19 cellular contexts compared by ENCODE assay signal in genomic region chrX:26253526-26253925, GRCh38. TPM values are rescaled to one million over a fixed set of nuclear protein-coding genes. Genes with fewer than 3 reads are reported as not detected.
DNase-seq lines count a peak whose midpoint lies in the region; FAIRE-seq and TF ChIP-seq lines count a peak whose summit lies in the region.
"Had no signal": no experiment of that assay in that cellular context is flagged by ENCODE, and none has a peak within 500 bp of the region (broad histone marks: within the 10 kb centered on the region; RNA-seq: fewer than 3 reads in every experiment).

No MANE protein-coding gene starts in this region.

- no peaks in the 10 kb centered on the region for H3K36me3 Mint-ChIP-seq in astrocyte (ENCODE audit: low read depth, unreplicated experiment)
- H3K36me3 Mint-ChIP-seq in mesothelial cell of epicardium, result no peaks in the 10 kb centered on the region
- H3K36me3 Mint-ChIP-seq: CD4-positive, alpha-beta memory T cell had no signal

- H3K4me3 Mint-ChIP-seq in astrocyte (ENCODE audit: unreplicated experiment) (no peak overlapping the region), mesothelial cell of epicardium (no peak overlapping the region)
- H3K4me3 Mint-ChIP-seq: CD4-positive, alpha-beta memory T cell; HFFc6 had no signal

- H3K79me2 ChIP-seq in astrocyte (ENCODE audit: insufficient read depth, low read length) (no peaks in the 10 kb centered on the region), endothelial cell of umbilical vein (ENCODE audit: control insufficient read depth, insufficient read depth, low read length) (no peaks in the 10 kb centered on the region)

- H3K27ac ChIP-seq in astrocyte (ENCODE audit: low read depth, low read length) (no peak overlapping the region), endothelial cell of umbilical vein (ENCODE audit: insufficient read depth, low read depth, low read length) (no peak overlapping the region), coronary artery (no peak overlapping the region)

- H3K9me3 Mint-ChIP-seq in astrocyte (ENCODE audit: unreplicated experiment) (no peaks in the 10 kb centered on the region), mesothelial cell of epicardium (peaks cover 23% of the 10 kb centered on the region)

- CTCF ChIA-PET in endothelial cell of umbilical vein (lab: Charles Lee), result no interaction called here

- no TSS peak for BruUV-seq in endothelial cell of umbilical vein (replicated peaks; lab: Mats Ljungman, UMichigan)

- peak; percentile 13 for FAIRE-seq in astrocyte (lab: Jason Lieb, UNC)
- FAIRE-seq in endothelial cell of umbilical vein (lab: Jason Lieb, UNC), result no peak
- FAIRE-seq: GM12892, H54 had no signal

- H2AFZ ChIP-seq in astrocyte (ENCODE audit: low read depth, low read length), result no peak overlapping the region
- H2AFZ ChIP-seq in endothelial cell of umbilical vein (ENCODE audit: low read depth, low read length), result no peak overlapping the region

- no peaks in the 10 kb centered on the region for H3K4me1 ChIP-seq in astrocyte (ENCODE audit: insufficient read depth, low read length)
- no peaks in the 10 kb centered on the region for H3K4me1 ChIP-seq in endothelial cell of umbilical vein (ENCODE audit: control insufficient read depth, extremely low read depth, insufficient read depth, low read length)
- H3K4me1 ChIP-seq: HAP-1 had no signal

- H3K4me1 Mint-ChIP-seq in astrocyte (ENCODE audit: low read depth, unreplicated experiment) (no peaks in the 10 kb centered on the region), mesothelial cell of epicardium (no peaks in the 10 kb centered on the region)
- H3K4me1 Mint-ChIP-seq: CD4-positive, alpha-beta memory T cell had no signal

- intact Hi-C loops in endothelial cell of umbilical vein (cut with micrococcal nuclease), result no loop called here

- H3K27me3 Mint-ChIP-seq in astrocyte (ENCODE audit: low read depth, unreplicated experiment) (no peaks in the 10 kb centered on the region), mesothelial cell of epicardium (ENCODE audit: low read depth) (no peaks in the 10 kb centered on the region)
- H3K27me3 Mint-ChIP-seq: CD4-positive, alpha-beta memory T cell had no signal

- H3K27ac Mint-ChIP-seq in astrocyte (ENCODE audit: unreplicated experiment) (no peak overlapping the region), mesothelial cell of epicardium (no peak overlapping the region)
- H3K27ac Mint-ChIP-seq: CD4-positive, alpha-beta memory T cell; HFFc6 had no signal

- peak; percentile 6 for DNase-seq in A172 (ENCODE audit: low spot score)
- DNase-seq in astrocyte (ENCODE audit: low read depth), result no peak
- DNase-seq in endothelial cell of umbilical vein (ENCODE audit: low read depth, low spot score), result peak; percentile 17
- DNase-seq in coronary artery (ENCODE audit: low spot score), result no peak
- no peak for DNase-seq in mesothelial cell of epicardium (ENCODE audit: low spot score in 2 of 2, unreplicated experiment in 2 of 2)
- no peak for DNase-seq in activated CD4-positive, alpha-beta T cell treated with anti-CD3 and anti-CD28 coated beads, Interleukin-2, amount 50 U/mL, for 1 hour
- DNase-seq: 8988T; C1 segment of cervical spinal cord; Calu3; CD4-positive, alpha-beta memory T cell; COR-L47; DND-41; GOT3; HFFc6 had no signal

- no peaks in the 10 kb centered on the region for H3K27me3 ChIP-seq in astrocyte (ENCODE audit: insufficient read depth, low read length)
- H3K27me3 ChIP-seq in endothelial cell of umbilical vein (ENCODE audit: control insufficient read depth in 2 of 2, insufficient read depth in 2 of 2, low read length in 2 of 2), result no peaks in the 10 kb centered on the region

- TF ChIP-seq CTCF in astrocyte (IDR thresholded peaks at IDR 0.05; ENCODE audit: insufficient read depth, low read depth, low read length), result no peak
- TF ChIP-seq CTCF in endothelial cell of umbilical vein (IDR thresholded peaks at IDR 0.05; ENCODE audit: extremely low read depth in 1 of 2, insufficient read depth in 1 of 2, low read depth in 1 of 2, low read length in 2 of 2), result no peak
- TF ChIP-seq CTCF in coronary artery (IDR thresholded peaks at IDR 0.05), result no peak
- TF ChIP-seq CTCF in mesothelial cell of epicardium (IDR thresholded peaks at IDR 0.05; ENCODE audit: unreplicated experiment), result no peak

- dilution Hi-C loops in endothelial cell of umbilical vein (cut with MboI; ENCODE audit: extremely low pct_ligation_motif_present, low sequenced_read_pairs), result no loop called here

- no peaks in the 10 kb centered on the region for H4K20me1 ChIP-seq in astrocyte (ENCODE audit: insufficient read depth, low read length)
- H4K20me1 ChIP-seq in endothelial cell of umbilical vein (replicated peaks; ENCODE audit: control insufficient read depth, extremely low read depth, insufficient read depth, low read length), result no peaks in the 10 kb centered on the region

- H3K9ac ChIP-seq in astrocyte (ENCODE audit: low read length) (no peak overlapping the region), endothelial cell of umbilical vein (replicated peaks; ENCODE audit: extremely low read depth, insufficient read depth, low read length) (peak overlapping the region; percentile 9)

- H3K4me3 ChIP-seq in astrocyte (ENCODE audit: insufficient read depth, low read depth, low read length) (no peak overlapping the region), endothelial cell of umbilical vein (replicated peaks in 1 of 3; ENCODE audit: insufficient read depth in 1 of 3, low read depth in 1 of 3, low read length in 3 of 3) (no peak overlapping the region), coronary artery (no peak overlapping the region)
- H3K4me3 ChIP-seq: HAP-1 had no signal

- no peaks in the 10 kb centered on the region for H3K9me3 ChIP-seq in astrocyte (ENCODE audit: insufficient read depth, low read depth, low read length)
- no peaks in the 10 kb centered on the region for H3K9me3 ChIP-seq in endothelial cell of umbilical vein (replicated peaks; ENCODE audit: control insufficient read depth, insufficient read depth, low read length)
- H3K9me3 ChIP-seq: HAP-1 had no signal

- H3K4me2 ChIP-seq in astrocyte (ENCODE audit: low read length), result no peak overlapping the region
- H3K4me2 ChIP-seq in endothelial cell of umbilical vein (ENCODE audit: insufficient read depth, low read length), result no peak overlapping the region

- TF ChIP-seq POLR2A in endothelial cell of umbilical vein (IDR thresholded peaks at IDR 0.05; ENCODE audit: low read depth, low read length), result no peak

- H3K9me1 ChIP-seq in endothelial cell of umbilical vein (replicated peaks; ENCODE audit: control insufficient read depth, extremely low read depth, insufficient read depth, low read length), result no peaks in the 10 kb centered on the region

- no peaks in the 10 kb centered on the region for H3K36me3 ChIP-seq in astrocyte (ENCODE audit: insufficient read depth, low read length)
- no peaks in the 10 kb centered on the region for H3K36me3 ChIP-seq in endothelial cell of umbilical vein (ENCODE audit: control insufficient read depth in 2 of 2, extremely low read depth in 1 of 2, insufficient read depth in 2 of 2, low read length in 2 of 2)
- H3K36me3 ChIP-seq: HAP-1 had no signal

- POLR2A ChIA-PET in endothelial cell of umbilical vein (lab: Charles Lee), result no interaction called here

TF ChIP-seq in endothelial cell of umbilical vein, 7 proteins besides CTCF, POLR2A, EP300 and RAD21:
- TF ChIP-seq JUN (IDR thresholded peaks at IDR 0.05; ENCODE audit: borderline replicate concordance, insufficient read depth, insufficient read length, low read depth), result peak; percentile 33
- TF ChIP-seq MYC (IDR thresholded peaks at IDR 0.05; ENCODE audit: low read depth, low read length), result no peak
- TF ChIP-seq, protein P1, sequence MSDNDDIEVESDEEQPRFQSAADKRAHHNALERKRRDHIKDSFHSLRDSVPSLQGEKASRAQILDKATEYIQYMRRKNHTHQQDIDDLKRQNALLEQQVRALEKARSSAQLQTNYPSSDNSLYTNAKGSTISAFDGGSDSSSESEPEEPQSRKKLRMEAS (IDR thresholded peaks at IDR 0.05; ENCODE audit: insufficient read depth, insufficient read length), result no peak
- TF ChIP-seq FOS (IDR thresholded peaks at IDR 0.05; ENCODE audit: borderline replicate concordance, insufficient read depth, low read length), result peak; percentile 50
- TF ChIP-seq EZH2 (IDR thresholded peaks at IDR 0.05; ENCODE audit: borderline replicate concordance, low read depth, low read length, severe bottlenecking), result no peak
- TF ChIP-seq POLR2AphosphoS5 (IDR thresholded peaks at IDR 0.05; ENCODE audit: insufficient read depth, low read depth, low read length), result no peak
- no peak for TF ChIP-seq GATA2 (IDR thresholded peaks at IDR 0.05; ENCODE audit: insufficient read depth, insufficient read length, low read depth, low read length)

RNA-seq across cellular contexts. Expression of gene MAGEB5, which starts 37.6 kb away (rescaled TPM):
- total RNA-seq in A172 (2014; rRNA removed; shearing (Covaris generic)), result not detected in 2 replicates
- total RNA-seq in astrocyte (not detected in 2 replicates), endothelial cell of umbilical vein (not detected in 2 replicates), mesothelial cell of epicardium (not detected in 3 replicates)
- not detected in 2 replicates for polyA plus RNA-seq in endothelial cell of umbilical vein
- not detected in 2 replicates for polyA plus RNA-seq in endothelial cell of umbilical vein (2011; cell fraction: cytosol; rRNA removed)
- not detected in 2 replicates for polyA plus RNA-seq in endothelial cell of umbilical vein (2011; cell fraction: nucleus; rRNA removed)
- polyA plus RNA-seq in endothelial cell of umbilical vein (2012), result not detected in 2 replicates
- not detected in 2 replicates for polyA minus RNA-seq in endothelial cell of umbilical vein
- not detected for polyA minus RNA-seq in endothelial cell of umbilical vein (2011; cell fraction: cytosol; rRNA and poly(A)+ RNA removed)
- polyA minus RNA-seq in endothelial cell of umbilical vein (2011; cell fraction: nucleus; rRNA and poly(A)+ RNA removed), result not detected in 2 replicates
- total RNA-seq: A673; Calu3; CD4-positive, alpha-beta memory T cell; HFFc6 had no signal
- polyA plus RNA-seq: BJ; CD4-positive, alpha-beta memory T cell had no signal

Comparison
In these comparisons a context has a peak if more than half of its experiments do, and no peak if none do; other contexts are left out.
1. DNase-seq: peak in A172 (single experiment) and endothelial cell of umbilical vein (single experiment); none in astrocyte (single experiment), coronary artery (single experiment), mesothelial cell of epicardium (0 of 2) and activated CD4-positive, alpha-beta T cell treated with anti-CD3 and anti-CD28 coated beads, Interleukin-2, amount 50 U/mL, for 1 hour (single experiment).